Comparison of ENCODE assay signal across 8 cellular contexts in genomic region chr5:112860929-112861637, GRCh38. TPM values are rescaled to one million over a fixed set of nuclear protein-coding genes. Genes with fewer than 3 reads are reported as not detected.
DNase-seq lines count a peak whose midpoint lies in the region; ATAC-seq and FAIRE-seq lines count a peak whose summit lies in the region.

TSS of gene SRP19 (plus strand) at chr5:112861287. CDS start at chr5:112861377, 90 bp downstream.

- H3K4me3 ChIP-seq in endocrine pancreas (ENCODE audit: control insufficient read depth, insufficient read depth, low read length) (peak within 1 kb of the TSS; percentile 97), mesenchymal stem cell (ENCODE audit: insufficient read depth in 1 of 2, low read depth in 1 of 2, low read length in 2 of 2) (peak within 1 kb of the TSS; percentile 76 to 100)

- peak; percentile 23 for FAIRE-seq in HTR-8/SVneo (lab: Jason Lieb, UNC)

- no peak within 1 kb of the TSS for H2BK5ac ChIP-seq in mesenchymal stem cell (ENCODE audit: low read depth, low read length, poor library complexity, severe bottlenecking)

- peak within 1 kb of the TSS; percentile 71 for H3K4me2 ChIP-seq in mesenchymal stem cell (ENCODE audit: low read length, poor library complexity, severe bottlenecking)

- peak within 1 kb of the TSS; percentile 98 for H3K9ac ChIP-seq in endocrine pancreas (ENCODE audit: control insufficient read depth, insufficient read depth, low read length)
- H3K9ac ChIP-seq in mesenchymal stem cell (ENCODE audit: low read length) = peak within 1 kb of the TSS; percentile 100

- WGBS in mesenchymal stem cell = 3% methylated on average over 43 of the region's 47 CpGs

- no peak within 1 kb of the TSS for H2AK5ac ChIP-seq in mesenchymal stem cell (ENCODE audit: low read length, severe bottlenecking)

- H3K36me3 ChIP-seq in endocrine pancreas (ENCODE audit: control insufficient read depth, insufficient read depth, low read length) = no peaks in the 10 kb centered on the region
- peaks cover 13 to 34% of the 10 kb centered on the region in 2 experiments for H3K36me3 ChIP-seq in mesenchymal stem cell (ENCODE audit: control insufficient read depth in 1 of 2, insufficient read depth in 2 of 2, low read depth in 1 of 2, low read length in 2 of 2)

- H2BK12ac ChIP-seq in mesenchymal stem cell (ENCODE audit: low read length in 2 of 2) = no peak within 1 kb of the TSS

- H3K9me3 ChIP-seq in endocrine pancreas (ENCODE audit: control insufficient read depth, low read length) (no peaks in the 10 kb centered on the region), mesenchymal stem cell (ENCODE audit: control insufficient read depth, low read length) (no peaks in the 10 kb centered on the region)

- no peak within 1 kb of the TSS for H3K14ac ChIP-seq in mesenchymal stem cell (ENCODE audit: low read length in 2 of 2)

- H2BK15ac ChIP-seq in mesenchymal stem cell (ENCODE audit: low read depth, poor library complexity, severe bottlenecking) = no peak within 1 kb of the TSS

- peak within 1 kb of the TSS; percentile 66 for H3K27ac ChIP-seq in mesenchymal stem cell (ENCODE audit: low read length, poor library complexity, severe bottlenecking)

- peak within 1 kb of the TSS; percentile 58 for H4K8ac ChIP-seq in mesenchymal stem cell (ENCODE audit: low read length)

- no peaks in the 10 kb centered on the region for H3K27me3 ChIP-seq in endocrine pancreas (ENCODE audit: control insufficient read depth, insufficient read depth, low read length)
- no peaks in the 10 kb centered on the region for H3K27me3 ChIP-seq in mesenchymal stem cell (ENCODE audit: control insufficient read depth in 1 of 2, insufficient read depth in 1 of 2, low read length in 2 of 2)

- no peak within 1 kb of the TSS for H3K23ac ChIP-seq in mesenchymal stem cell (ENCODE audit: low read length in 2 of 2)

- DNase-seq in COR-L47 (lab: John Stamatoyannopoulos, UW) = peak; percentile 97
- peak; percentile 98 for DNase-seq in HTR-8/SVneo (ENCODE audit: insufficient read length, low spot score)
- peak; percentile 93 for DNase-seq in NOMO-1 treated with dmso at 0.1 percent for 144 hours (lab: John Stamatoyannopoulos, UW; ENCODE audit: unreplicated experiment)
- peak; percentile 74 to 83 (median 77) for DNase-seq in activated CD8-positive, alpha-beta memory T cell treated with anti-CD3 and anti-CD28 coated beads for 48 hours (ENCODE audit: low read depth in 2 of 3, low spot score in 2 of 3)
- peak; percentile 98 for DNase-seq in mesenchymal stem cell
- DNase-seq in stimulated activated CD8-positive, alpha-beta memory T cell treated with anti-CD3 and anti-CD28 coated beads, Interleukin-12 subunit alpha, Interleukin-12 subunit beta, amount 100 ng/mL, for 4 hours (ENCODE audit: low read depth) = peak; percentile 80

- H2BK120ac ChIP-seq in mesenchymal stem cell (ENCODE audit: low read depth, low read length) = no peak within 1 kb of the TSS

- H3K79me1 ChIP-seq in mesenchymal stem cell (replicated peaks; ENCODE audit: low read length, poor library complexity, severe bottlenecking) = no peaks in the 10 kb centered on the region

- H2AFZ ChIP-seq in mesenchymal stem cell (ENCODE audit: low read depth, low read length) = peak within 1 kb of the TSS; percentile 75

- peak within 1 kb of the TSS; percentile 46 to 86 for H3K18ac ChIP-seq in mesenchymal stem cell (ENCODE audit: low read depth in 1 of 2, low read length in 2 of 2)

- H4K91ac ChIP-seq in mesenchymal stem cell (ENCODE audit: low read length) = no peak within 1 kb of the TSS

- peaks cover 8% of the 10 kb centered on the region for H3K4me1 ChIP-seq in endocrine pancreas (ENCODE audit: control insufficient read depth, insufficient read depth, low read length)
- H3K4me1 ChIP-seq in mesenchymal stem cell (ENCODE audit: control insufficient read depth, insufficient read depth, low read depth, low read length) = peaks cover 10% of the 10 kb centered on the region

- H3K4ac ChIP-seq in mesenchymal stem cell (ENCODE audit: low read depth in 1 of 2, low read length in 2 of 2) = peak within 1 kb of the TSS; percentile 22 to 68

- peak; percentile 96 for ATAC-seq in GM21367 (IDR thresholded peaks at IDR 0.05; ENCODE audit: unreplicated experiment)

RNA-seq across cellular contexts. Expression of gene SRP19, which starts in this region (rescaled TPM):
- polyA plus RNA-seq in mesenchymal stem cell (2013, experiment 1 of 2) = 113 TPM
- 115 TPM for polyA plus RNA-seq in mesenchymal stem cell (2013, experiment 2 of 2)

Comparison
In these comparisons a context has a peak if more than half of its experiments do, and no peak if none do; other contexts are left out.
1. Peak in every context shown above with its lines: DNase-seq, ATAC-seq, H3K4me3 ChIP-seq and H3K27ac ChIP-seq.